ENCODE assay signal across 8 cellular contexts in the genomic region with DNA sequence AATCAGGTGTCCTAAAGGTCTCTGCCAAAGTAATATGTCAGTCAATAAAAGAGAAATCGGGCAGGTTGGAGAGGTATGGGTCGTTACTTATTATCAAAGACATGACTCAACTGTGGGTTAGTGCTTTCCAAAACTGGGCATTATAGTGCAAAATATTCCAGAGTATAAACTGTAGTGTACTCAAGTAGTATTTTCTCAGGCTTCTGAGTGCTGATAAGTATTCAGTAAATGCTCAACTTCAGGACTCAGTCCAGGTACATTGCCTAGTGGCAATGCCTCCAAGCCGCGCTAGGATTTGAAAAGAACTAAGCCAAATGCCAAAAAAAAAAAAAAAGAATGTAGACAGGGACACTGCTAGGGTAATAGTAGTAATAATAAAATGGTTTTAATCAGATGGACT.
"Had no signal": no experiment of that assay in that cellular context is flagged by ENCODE, and none has a peak within 500 bp of the region (broad histone marks: within the 10 kb centered on the region; RNA-seq: fewer than 3 reads in every experiment).

No MANE protein-coding gene starts in this region.

- H3K36me3 ChIP-seq: HAP-1 had no signal

- ATAC-seq: HCT116, HepG2 had no signal

- H3K9me3 ChIP-seq: HAP-1 had no signal

- DNase-seq: GM23248, GOT3, H7, HFFc6 had no signal

- H3K4me3 ChIP-seq: GM23248, HAP-1 had no signal

- H3K4me1 ChIP-seq: HAP-1 had no signal

- H3K27ac ChIP-seq: GM23248, HL-60 had no signal
